15 cellular contexts compared by ENCODE assay signal in the genomic region with DNA sequence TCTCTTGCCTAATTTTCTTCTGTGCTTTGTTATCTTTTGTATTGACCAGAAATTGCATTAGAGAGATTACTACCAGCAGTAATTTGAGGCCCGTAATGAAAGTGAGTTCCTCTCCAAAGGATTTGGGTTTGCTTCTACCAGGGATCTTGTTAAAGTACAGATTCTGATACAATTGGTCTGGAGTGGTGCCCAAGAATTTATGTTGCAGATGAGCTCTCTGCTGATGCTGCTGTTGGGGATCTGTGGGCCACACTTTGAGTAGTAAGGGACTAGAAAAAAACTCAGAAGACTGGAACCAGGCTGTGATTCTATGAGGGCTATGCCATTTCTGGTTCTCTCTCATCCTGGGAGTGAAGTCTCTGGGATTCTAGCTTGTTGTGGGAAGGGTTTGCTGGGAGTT.
DNase-seq lines count a peak whose midpoint lies in the region; ATAC-seq and TF ChIP-seq lines count a peak whose summit lies in the region.
"Had no signal": no experiment of that assay in that cellular context is flagged by ENCODE, and none has a peak within 500 bp of the region (broad histone marks: within the 10 kb centered on the region; RNA-seq: fewer than 3 reads in every experiment).

No MANE protein-coding gene starts in this region.

- no peak for ATAC-seq in stimulated activated naive CD8-positive, alpha-beta T cell treated with anti-CD3 and anti-CD28 coated beads, Interleukin-15, amount 100 ng/mL, for 72 hours
- ATAC-seq: K562 had no signal

- H2BK5ac ChIP-seq in trophoblast cell (ENCODE audit: low read depth, low read length, poor library complexity), result no peak overlapping the region

- no peak overlapping the region for H2AK5ac ChIP-seq in trophoblast cell (ENCODE audit: low read length)

- no peak overlapping the region for H4K8ac ChIP-seq in trophoblast cell (ENCODE audit: low read depth, low read length)

- no peak for TF ChIP-seq CTCF in fibroblast of villous mesenchyme (IDR thresholded peaks at IDR 0.05; ENCODE audit: insufficient read depth, low read depth, low read length)

- H3K4me1 Mint-ChIP-seq in stimulated activated naive CD8-positive, alpha-beta T cell treated with anti-CD3 and anti-CD28 coated beads, Interleukin-15, amount 100 ng/mL, for 72 hours, result peaks cover 9% of the 10 kb centered on the region

- H3K18ac ChIP-seq in trophoblast cell (ENCODE audit: low read length), result no peak overlapping the region

- no peak overlapping the region for H2BK12ac ChIP-seq in trophoblast cell (ENCODE audit: low read length)

- no peak overlapping the region for H3K4me3 Mint-ChIP-seq in stimulated activated naive CD8-positive, alpha-beta T cell treated with anti-CD3 and anti-CD28 coated beads, Interleukin-15, amount 100 ng/mL, for 72 hours
- H3K4me3 Mint-ChIP-seq: CD4-positive, alpha-beta T cell had no signal

- H3K79me2 ChIP-seq in trophoblast cell (ENCODE audit: control insufficient read depth, insufficient read depth, low read length, poor library complexity), result no peaks in the 10 kb centered on the region

- no peak overlapping the region for H3K9ac ChIP-seq in trophoblast cell (ENCODE audit: low read length)

- intact Hi-C loops in head of caudate nucleus (cut with DNase I), result no loop called here

- no CpG with 5 or more reads among the region's 1 CpG for WGBS in trophoblast cell (ENCODE audit: extremely low coverage, insufficient coverage, insufficient read length)

- peak overlapping the region; percentile 2 for H4K91ac ChIP-seq in trophoblast cell (ENCODE audit: low read depth, low read length)

- H2BK120ac ChIP-seq in trophoblast cell (ENCODE audit: insufficient read depth, low read length, poor library complexity), result no peak overlapping the region

- peak; percentile 67 for DNase-seq in EH (ENCODE audit: low read depth)
- peak; percentile 10 for DNase-seq in SK-N-DZ (ENCODE audit: low spot score)
- peak; percentile 22 for DNase-seq in fibroblast of villous mesenchyme (ENCODE audit: low read depth)
- DNase-seq in trophoblast cell, result no peak
- DNase-seq in activated CD4-positive, CD25-positive, alpha-beta regulatory T cell treated with anti-CD3 and anti-CD28 coated beads, Interleukin-2, amount 50 U/mL, for 72 hours, result no peak
- DNase-seq in NCI-H82 (lab: John Stamatoyannopoulos, UW), result no peak
- no peak for DNase-seq in stimulated activated naive CD8-positive, alpha-beta T cell treated with anti-CD3 and anti-CD28 coated beads, Interleukin-15, amount 100 ng/mL, for 72 hours
- no peak for DNase-seq in head of caudate nucleus
- DNase-seq: C1 segment of cervical spinal cord; Calu3; CD4-positive, alpha-beta T cell; DMS79; EL; HCEC 1CT had no signal

- H3K9me3 ChIP-seq in trophoblast cell (ENCODE audit: insufficient read depth, low read depth, low read length), result no peaks in the 10 kb centered on the region

- H3K27ac Mint-ChIP-seq in stimulated activated naive CD8-positive, alpha-beta T cell treated with anti-CD3 and anti-CD28 coated beads, Interleukin-15, amount 100 ng/mL, for 72 hours, result no peak overlapping the region
- H3K27ac Mint-ChIP-seq: CD4-positive, alpha-beta T cell had no signal

- H3K27me3 Mint-ChIP-seq in stimulated activated naive CD8-positive, alpha-beta T cell treated with anti-CD3 and anti-CD28 coated beads, Interleukin-15, amount 100 ng/mL, for 72 hours, result peaks cover 7% of the 10 kb centered on the region
- H3K27me3 Mint-ChIP-seq: CD4-positive, alpha-beta T cell had no signal

- no peak overlapping the region for H3K27ac ChIP-seq in trophoblast cell (ENCODE audit: low read depth, low read length)

- H3K23ac ChIP-seq in trophoblast cell (ENCODE audit: low read length), result no peak overlapping the region

- no peak overlapping the region for H2AFZ ChIP-seq in trophoblast cell (ENCODE audit: insufficient read depth, low read length, poor library complexity)

- no peak overlapping the region for H3K4me3 ChIP-seq in fibroblast of villous mesenchyme (ENCODE audit: low read depth, low read length)
- H3K4me3 ChIP-seq in trophoblast cell (ENCODE audit: low read depth, low read length), result no peak overlapping the region
- H3K4me3 ChIP-seq: K562 had no signal

- H3K27me3 ChIP-seq in trophoblast cell (ENCODE audit: insufficient read depth, low read length), result no peaks in the 10 kb centered on the region

- H3K9me3 Mint-ChIP-seq in stimulated activated naive CD8-positive, alpha-beta T cell treated with anti-CD3 and anti-CD28 coated beads, Interleukin-15, amount 100 ng/mL, for 72 hours, result no peaks in the 10 kb centered on the region
- H3K9me3 Mint-ChIP-seq: CD4-positive, alpha-beta T cell had no signal

- peaks cover 2 to 5% of the 10 kb centered on the region in 2 experiments for H3K4me1 ChIP-seq in trophoblast cell (ENCODE audit: control insufficient read depth in 1 of 2, insufficient read depth in 2 of 2, low read length in 2 of 2)

- peaks cover 3% of the 10 kb centered on the region for H3K79me1 ChIP-seq in trophoblast cell (ENCODE audit: low read length)

- no peak overlapping the region for H3K4me2 ChIP-seq in trophoblast cell (ENCODE audit: low read length)

- no peak overlapping the region for H3K4ac ChIP-seq in trophoblast cell (ENCODE audit: low read depth, low read length)

- no peaks in the 10 kb centered on the region for H3K36me3 ChIP-seq in trophoblast cell (ENCODE audit: control insufficient read depth in 1 of 2, insufficient read depth in 2 of 2, low read length in 2 of 2)

- H3K14ac ChIP-seq in trophoblast cell (ENCODE audit: low read length), result no peak overlapping the region

- no peak overlapping the region for H4K12ac ChIP-seq in trophoblast cell (ENCODE audit: low read depth, low read length)

Comparison
In these comparisons a context has a peak if more than half of its experiments do, and no peak if none do; other contexts are left out.
1. DNase-seq: peak in EH (single experiment), SK-N-DZ (single experiment) and fibroblast of villous mesenchyme (single experiment); none in trophoblast cell (0 of 2), activated CD4-positive, CD25-positive, alpha-beta regulatory T cell treated with anti-CD3 and anti-CD28 coated beads, Interleukin-2, amount 50 U/mL, for 72 hours (single experiment), NCI-H82 (single experiment), stimulated activated naive CD8-positive, alpha-beta T cell treated with anti-CD3 and anti-CD28 coated beads, Interleukin-15, amount 100 ng/mL, for 72 hours (0 of 2) and head of caudate nucleus (0 of 42).